In genomic region chr1:66925558-66925910, GRCh38 we compare ENCODE assay signal across 8 cellular contexts. TPM values are rescaled to one million over a fixed set of nuclear protein-coding genes. Genes with fewer than 3 reads are reported as not detected.
DNase-seq lines count a peak whose midpoint lies in the region; ATAC-seq and TF ChIP-seq lines count a peak whose summit lies in the region.

No MANE protein-coding gene starts in this region.

- H3K4me3 ChIP-seq in HUES6 (ENCODE audit: low read depth, low read length) (peak overlapping the region; percentile 91), colonic mucosa (peak overlapping the region; percentile 80)

- peaks cover 33 to 40% of the 10 kb centered on the region in 2 donors for H3K4me1 Mint-ChIP-seq in natural killer cell treated with Interleukin-12 subunit alpha and Interleukin-12 subunit beta and Interleukin-15 and Interleukin-18, amount 100 ng/mL, for 72 hours (ENCODE audit: low read depth in 2 of 2)

- peaks cover 13% of the 10 kb centered on the region for H3K4me1 ChIP-seq in HUES6 (ENCODE audit: control insufficient read depth, insufficient read depth, low read length)
- H3K4me1 ChIP-seq in colonic mucosa: no peaks in the 10 kb centered on the region

- no peaks in the 10 kb centered on the region for H3K9me3 ChIP-seq in HUES6 (ENCODE audit: control insufficient read depth, insufficient read depth, low read depth, low read length)
- H3K9me3 ChIP-seq in colonic mucosa: no peaks in the 10 kb centered on the region

- H3K9ac ChIP-seq in HUES6 (ENCODE audit: low read length) (peak overlapping the region; percentile 93), colonic mucosa (ENCODE audit: low read depth in 2 of 2, low read length in 2 of 2) (peak overlapping the region; percentile 77 to 98)

- H3K36me3 Mint-ChIP-seq in natural killer cell treated with Interleukin-12 subunit alpha and Interleukin-12 subunit beta and Interleukin-15 and Interleukin-18, amount 100 ng/mL, for 72 hours: no peaks in the 10 kb centered on the region

- peak; percentile 0 for ATAC-seq in GM19023 (IDR thresholded peaks at IDR 0.05; ENCODE audit: unreplicated experiment)
- no peak for ATAC-seq in natural killer cell treated with Interleukin-12 subunit alpha and Interleukin-12 subunit beta and Interleukin-15 and Interleukin-18, amount 100 ng/mL, for 72 hours
- no peak for ATAC-seq in HG03097 (IDR thresholded peaks at IDR 0.05; ENCODE audit: low FRiP score, unreplicated experiment)
- ATAC-seq in GM21390 (IDR thresholded peaks at IDR 0.05; ENCODE audit: unreplicated experiment): no peak

- no peaks in the 10 kb centered on the region for H3K9me3 Mint-ChIP-seq in natural killer cell treated with Interleukin-12 subunit alpha and Interleukin-12 subunit beta and Interleukin-15 and Interleukin-18, amount 100 ng/mL, for 72 hours

- H3K27ac ChIP-seq in HUES6 (ENCODE audit: low read depth, low read length) (no peak overlapping the region; the same call in 1 of the 2 replicates), colonic mucosa (peak overlapping the region; percentile 90)

- peak overlapping the region; percentile 95 for H3K4me3 Mint-ChIP-seq in natural killer cell treated with Interleukin-12 subunit alpha and Interleukin-12 subunit beta and Interleukin-15 and Interleukin-18, amount 100 ng/mL, for 72 hours

- DNase-seq in colonic mucosa: no peak
- DNase-seq in natural killer cell treated with Interleukin-12 subunit alpha and Interleukin-12 subunit beta and Interleukin-15 and Interleukin-18, amount 100 ng/mL, for 72 hours (ENCODE audit: low spot score): no peak
- no peak for DNase-seq in NCI-H2107 (lab: John Stamatoyannopoulos, UW)
- no peak for DNase-seq in OCI-M1 (lab: John Stamatoyannopoulos, UW)

- H3K27me3 ChIP-seq in HUES6 (ENCODE audit: control insufficient read depth, insufficient read depth, low read length) (no peaks in the 10 kb centered on the region), colonic mucosa (no peaks in the 10 kb centered on the region)

- intact Hi-C loops in colonic mucosa (cut with DNase I): no loop called here

- H3K27ac Mint-ChIP-seq in natural killer cell treated with Interleukin-12 subunit alpha and Interleukin-12 subunit beta and Interleukin-15 and Interleukin-18, amount 100 ng/mL, for 72 hours: peak overlapping the region; percentile 91 to 95

- H3K36me3 ChIP-seq in HUES6 (ENCODE audit: control insufficient read depth, insufficient read depth, low read length): no peaks in the 10 kb centered on the region
- H3K36me3 ChIP-seq in colonic mucosa: no peaks in the 10 kb centered on the region

- H3K27me3 Mint-ChIP-seq in natural killer cell treated with Interleukin-12 subunit alpha and Interleukin-12 subunit beta and Interleukin-15 and Interleukin-18, amount 100 ng/mL, for 72 hours: no peaks in the 10 kb centered on the region

- TF ChIP-seq CTCF in colonic mucosa (IDR thresholded peaks at IDR 0.05): no peak

RNA-seq across cellular contexts. Expression of gene MIER1, which starts 0.7 kb away (rescaled TPM):
- 10 to 100 TPM; 43.1 to 76.8 TPM for total RNA-seq in colonic mucosa
- 10 to 100 TPM; 50.0 to 67.5 TPM for total RNA-seq in natural killer cell treated with Interleukin-12 subunit alpha and Interleukin-12 subunit beta and Interleukin-15 and Interleukin-18, amount 100 ng/mL, for 72 hours

RNA-seq across cellular contexts. Expression of gene DNAI4, which starts 0.9 kb away (rescaled TPM):
- total RNA-seq in colonic mucosa: 10 to 100 TPM; 11.4 to 12.8 TPM
- under 1 TPM; 0.73 to 0.76 TPM for total RNA-seq in natural killer cell treated with Interleukin-12 subunit alpha and Interleukin-12 subunit beta and Interleukin-15 and Interleukin-18, amount 100 ng/mL, for 72 hours

Comparison
In these comparisons a context has a peak if more than half of its experiments do, and no peak if none do; other contexts are left out.
1. RNA of gene DNAI4, which starts 0.9 kb away (total RNA-seq): 11.4 to 12.8 TPM in colonic mucosa; 0.73 to 0.76 TPM in natural killer cell treated with Interleukin-12 subunit alpha and Interleukin-12 subunit beta and Interleukin-15 and Interleukin-18, amount 100 ng/mL, for 72 hours; every median in the first group is over 4 times any median in the second.